ENCODE assay signal across 8 cellular contexts in genomic region chr5:122774861-122775712, GRCh38. TPM values are rescaled to one million over a fixed set of nuclear protein-coding genes. Genes with fewer than 3 reads are reported as not detected.
DNase-seq lines count a peak whose midpoint lies in the region; ATAC-seq, FAIRE-seq and TF ChIP-seq lines count a peak whose summit lies in the region.

A gene with protein sequence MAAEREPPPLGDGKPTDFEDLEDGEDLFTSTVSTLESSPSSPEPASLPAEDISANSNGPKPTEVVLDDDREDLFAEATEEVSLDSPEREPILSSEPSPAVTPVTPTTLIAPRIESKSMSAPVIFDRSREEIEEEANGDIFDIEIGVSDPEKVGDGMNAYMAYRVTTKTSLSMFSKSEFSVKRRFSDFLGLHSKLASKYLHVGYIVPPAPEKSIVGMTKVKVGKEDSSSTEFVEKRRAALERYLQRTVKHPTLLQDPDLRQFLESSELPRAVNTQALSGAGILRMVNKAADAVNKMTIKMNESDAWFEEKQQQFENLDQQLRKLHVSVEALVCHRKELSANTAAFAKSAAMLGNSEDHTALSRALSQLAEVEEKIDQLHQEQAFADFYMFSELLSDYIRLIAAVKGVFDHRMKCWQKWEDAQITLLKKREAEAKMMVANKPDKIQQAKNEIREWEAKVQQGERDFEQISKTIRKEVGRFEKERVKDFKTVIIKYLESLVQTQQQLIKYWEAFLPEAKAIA (plus strand): TSS chr5:122775080. CDS start chr5:122775104, 24 bp downstream.

- H3K27me3 ChIP-seq in WERI-Rb-1 (ENCODE audit: insufficient read depth, low read depth, severe bottlenecking) (no peaks in the 10 kb centered on the region), breast epithelium (no peaks in the 10 kb centered on the region), iPS-20b (ENCODE audit: insufficient read depth, low read length) (peaks cover 5% of the 10 kb centered on the region; the same call in 1 of the 2 replicates), small intestine (ENCODE audit: control insufficient read depth in 2 of 2, insufficient read depth in 2 of 2, low read length in 2 of 2) (no peaks in the 10 kb centered on the region)

- no peak for TF ChIP-seq EP300 in A549 (IDR thresholded peaks at IDR 0.05)

- peak within 1 kb of the TSS; percentile 94 for H3K9ac ChIP-seq in iPS-20b (ENCODE audit: low read depth, low read length)

- TF ChIP-seq CTCF in A549 (IDR thresholded peaks at IDR 0.05) (no peak), WERI-Rb-1 (IDR thresholded peaks at IDR 0.05; ENCODE audit: low read depth, low read length) (peak; percentile 35), breast epithelium (IDR thresholded peaks at IDR 0.05) (peak in 1 of 3 donors; percentile 25)

- peak within 1 kb of the TSS; percentile 94 for H3K4me2 ChIP-seq in A549

- H3K4me1 ChIP-seq in A549 = peaks cover 16% of the 10 kb centered on the region; the same call in 2 of the 3 replicates
- H3K4me1 ChIP-seq in breast epithelium = no peaks in the 10 kb centered on the region
- H3K4me1 ChIP-seq in iPS-20b (ENCODE audit: insufficient read depth, low read length) = peaks cover 11% of the 10 kb centered on the region
- peaks cover 3% of the 10 kb centered on the region in 2 donors for H3K4me1 ChIP-seq in small intestine (ENCODE audit: control insufficient read depth in 2 of 2, insufficient read depth in 1 of 2, low read depth in 1 of 2, low read length in 1 of 2)

- no peak for FAIRE-seq in A549 (lab: Jason Lieb, UNC)
- FAIRE-seq in small intestine (lab: Jason Lieb, UNC) = no peak

- H3K27ac ChIP-seq in A549 = peak within 1 kb of the TSS; percentile 84 to 92
- peak within 1 kb of the TSS; percentile 81 for H3K27ac ChIP-seq in WERI-Rb-1
- H3K27ac ChIP-seq in breast epithelium = peak within 1 kb of the TSS; percentile 93 to 95
- peak within 1 kb of the TSS; percentile 67 for H3K27ac ChIP-seq in iPS-20b (ENCODE audit: low read length)
- peak within 1 kb of the TSS; percentile 25 to 93 for H3K27ac ChIP-seq in small intestine (ENCODE audit: low read depth in 1 of 2, low read length in 1 of 2)

- H3K36me3 ChIP-seq in WERI-Rb-1 (peaks cover 5% of the 10 kb centered on the region; the same call in 1 of the 2 replicates), breast epithelium (no peaks in the 10 kb centered on the region), iPS-20b (ENCODE audit: insufficient read depth, low read depth, low read length) (no peaks in the 10 kb centered on the region), small intestine (ENCODE audit: control insufficient read depth in 2 of 2, insufficient read depth in 2 of 2, low read length in 2 of 2) (no peaks in the 10 kb centered on the region)

- DNase-seq in A549 (ENCODE audit: low read depth in 1 of 2, low spot score in 1 of 2) = peak; percentile 59 to 89
- peak; percentile 87 for DNase-seq in NCI-H2196 (lab: John Stamatoyannopoulos, UW; ENCODE audit: unreplicated experiment)
- peak; percentile 88 for DNase-seq in WERI-Rb-1
- peak; percentile 89 to 93 for DNase-seq in breast epithelium (ENCODE audit: low spot score in 2 of 2)
- DNase-seq in small intestine = peak; percentile 87

- no peak for TF ChIP-seq RAD21 in A549 (conservative IDR thresholded peaks at IDR 0.05 in 1 of 2, IDR thresholded peaks at IDR 0.05 in 1 of 2)

- H3K9me3 ChIP-seq in A549 (no peaks in the 10 kb centered on the region), WERI-Rb-1 (ENCODE audit: severe bottlenecking) (no peaks in the 10 kb centered on the region), breast epithelium (no peaks in the 10 kb centered on the region), iPS-20b (ENCODE audit: insufficient read depth, low read depth, low read length) (no peaks in the 10 kb centered on the region), small intestine (ENCODE audit: control insufficient read depth, low read depth) (no peaks in the 10 kb centered on the region)

- POLR2A ChIA-PET in A549 (lab: Yijun Ruan, JAX) = interaction anchor here (0.6 to 1.5 kb wide), 6 partner anchors 12 to 648 kb away, joined by 3 to 5 read pairs (median 4); partner anchors contain the start of genes CEP120 and SNX24

- intact Hi-C loops in breast epithelium (cut with DNase I; ENCODE audit: low total_unique reads) = no loop called here

- H3K4me3 ChIP-seq in A549 = peak within 1 kb of the TSS; percentile 84
- H3K4me3 ChIP-seq in WERI-Rb-1 (ENCODE audit: low read depth, low read length) = peak within 1 kb of the TSS; percentile 100
- H3K4me3 ChIP-seq in breast epithelium = peak within 1 kb of the TSS; percentile 83 to 95 (median 94)
- H3K4me3 ChIP-seq in iPS-20b (ENCODE audit: low read length) = peak within 1 kb of the TSS; percentile 96
- H3K4me3 ChIP-seq in small intestine (ENCODE audit: low read depth in 1 of 2, low read length in 2 of 2) = peak within 1 kb of the TSS; percentile 75 to 92

- WGBS in A549 (ENCODE audit: missing lambda C conversion rate) = 1% methylated on average over 21 of the region's 75 CpGs
- 0% methylated on average over 62 to 75 of the region's 75 CpGs for WGBS in small intestine, 3 donors

- CTCF ChIA-PET in A549 (lab: Yijun Ruan, JAX) = interaction anchor here (0.8 to 1.4 kb wide), 3 partner anchors 10 to 21 kb away, joined by 3 to 5 read pairs (median 4); no protein-coding TSS in a partner anchor

- ATAC-seq in A549 = peak; percentile 93 to 97
- ATAC-seq in GM18517 (IDR thresholded peaks at IDR 0.05; ENCODE audit: unreplicated experiment) = peak; percentile 80
- peak; percentile 87 for ATAC-seq in HG03039 (IDR thresholded peaks at IDR 0.05; ENCODE audit: unreplicated experiment)

- TF ChIP-seq POLR2A in A549 (IDR thresholded peaks at IDR 0.05; ENCODE audit: low read length) = peak; percentile 84
- TF ChIP-seq POLR2A in breast epithelium (IDR thresholded peaks at IDR 0.05) = peak; percentile 66

TF ChIP-seq in A549, 52 proteins besides CTCF, POLR2A, EP300 and RAD21 (continues in another document):
- TF ChIP-seq EHMT2 (IDR thresholded peaks at IDR 0.05; ENCODE audit: low read depth) = no peak
- peak; percentile 84 for TF ChIP-seq BCL3 (IDR thresholded peaks at IDR 0.05)
- TF ChIP-seq MAX (IDR thresholded peaks at IDR 0.05) = peak; percentile 73
- TF ChIP-seq NFE2L2 (conservative IDR thresholded peaks at IDR 0.05; ENCODE audit: low read length) = no peak
- TF ChIP-seq ZSCAN20 (CRISPR knock-in tag; IDR thresholded peaks at IDR 0.05) = no peak
- TF ChIP-seq CBX2 (IDR thresholded peaks at IDR 0.05; ENCODE audit: borderline replicate concordance, low read depth) = no peak
- TF ChIP-seq, protein P1, sequence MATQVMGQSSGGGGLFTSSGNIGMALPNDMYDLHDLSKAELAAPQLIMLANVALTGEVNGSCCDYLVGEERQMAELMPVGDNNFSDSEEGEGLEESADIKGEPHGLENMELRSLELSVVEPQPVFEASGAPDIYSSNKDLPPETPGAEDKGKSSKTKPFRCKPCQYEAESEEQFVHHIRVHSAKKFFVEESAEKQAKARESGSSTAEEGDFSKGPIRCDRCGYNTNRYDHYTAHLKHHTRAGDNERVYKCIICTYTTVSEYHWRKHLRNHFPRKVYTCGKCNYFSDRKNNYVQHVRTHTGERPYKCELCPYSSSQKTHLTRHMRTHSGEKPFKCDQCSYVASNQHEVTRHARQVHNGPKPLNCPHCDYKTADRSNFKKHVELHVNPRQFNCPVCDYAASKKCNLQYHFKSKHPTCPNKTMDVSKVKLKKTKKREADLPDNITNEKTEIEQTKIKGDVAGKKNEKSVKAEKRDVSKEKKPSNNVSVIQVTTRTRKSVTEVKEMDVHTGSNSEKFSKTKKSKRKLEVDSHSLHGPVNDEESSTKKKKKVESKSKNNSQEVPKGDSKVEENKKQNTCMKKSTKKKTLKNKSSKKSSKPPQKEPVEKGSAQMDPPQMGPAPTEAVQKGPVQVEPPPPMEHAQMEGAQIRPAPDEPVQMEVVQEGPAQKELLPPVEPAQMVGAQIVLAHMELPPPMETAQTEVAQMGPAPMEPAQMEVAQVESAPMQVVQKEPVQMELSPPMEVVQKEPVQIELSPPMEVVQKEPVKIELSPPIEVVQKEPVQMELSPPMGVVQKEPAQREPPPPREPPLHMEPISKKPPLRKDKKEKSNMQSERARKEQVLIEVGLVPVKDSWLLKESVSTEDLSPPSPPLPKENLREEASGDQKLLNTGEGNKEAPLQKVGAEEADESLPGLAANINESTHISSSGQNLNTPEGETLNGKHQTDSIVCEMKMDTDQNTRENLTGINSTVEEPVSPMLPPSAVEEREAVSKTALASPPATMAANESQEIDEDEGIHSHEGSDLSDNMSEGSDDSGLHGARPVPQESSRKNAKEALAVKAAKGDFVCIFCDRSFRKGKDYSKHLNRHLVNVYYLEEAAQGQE (IDR thresholded peaks at IDR 0.05) = no peak

RNA-seq across cellular contexts. Expression of the gene that starts here (rescaled TPM):
- polyA plus RNA-seq in A549 (2011; rRNA removed) (41.7 and 52.9 TPM in 2 replicates), A549 (2017; fragmentation: RNase III; extraction: RNeasy Plus Mini Kit Qiagen cat#74134 plus additional on column Dnase treatment) (60.6 to 63.0 TPM (median 62.2 TPM) in 3 replicates), small intestine (10 to 100 TPM; 41.4 to 54.6 (median 50.5) TPM)
- 17.0 and 17.3 TPM in 2 replicates for polyA plus RNA-seq in A549 (2012; cell fraction: cytosol; rRNA removed)
- 4.5 and 8.0 TPM in 2 replicates for polyA plus RNA-seq in A549 (2012; cell fraction: nucleus; rRNA removed)
- polyA minus RNA-seq in A549 (2011; rRNA and poly(A)+ RNA removed) = 48.1 and 53.6 TPM in 2 replicates
- total RNA-seq in breast epithelium = 100 to 1,000 TPM in 1 of 3 donors, 10 to 100 TPM in 2; 75.7 to 102 (median 79.8) TPM

Comparison
In these comparisons a context has a peak if more than half of its experiments do, and no peak if none do; other contexts are left out.
1. Peak in every context shown above with its lines: DNase-seq, ATAC-seq, H3K4me3 ChIP-seq and H3K27ac ChIP-seq.